Comparison of ENCODE assay signal across 9 cellular contexts in the genomic region with DNA sequence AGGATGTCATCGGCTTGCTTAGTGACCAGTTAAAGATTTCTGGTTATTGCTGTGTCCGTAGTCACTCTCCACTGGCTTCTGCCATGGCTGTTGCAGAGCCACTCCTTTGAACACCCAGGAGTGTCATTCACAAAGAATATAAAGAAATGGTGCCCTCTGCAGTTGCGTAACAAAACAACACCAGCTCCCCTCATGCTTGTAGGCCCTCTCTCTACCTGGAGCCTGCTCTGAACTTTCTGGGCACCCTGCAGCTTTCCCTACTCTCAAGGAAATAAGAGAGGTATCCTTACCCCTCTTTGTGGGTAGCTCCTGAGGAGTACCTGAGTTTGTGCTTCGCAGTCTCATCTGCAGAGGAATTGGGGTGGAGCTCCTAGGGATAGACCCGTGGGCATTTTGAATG.
DNase-seq lines count a peak whose midpoint lies in the region; ATAC-seq and TF ChIP-seq lines count a peak whose summit lies in the region.
"Had no signal": no experiment of that assay in that cellular context is flagged by ENCODE, and none has a peak within 500 bp of the region (broad histone marks: within the 10 kb centered on the region; RNA-seq: fewer than 3 reads in every experiment).

No MANE protein-coding gene starts in this region.

- DNase-seq in DMS53 (lab: John Stamatoyannopoulos, UW), result peak; percentile 65
- peak; percentile 10 for DNase-seq in HT1080 (ENCODE audit: low read depth)
- DNase-seq in PC-9, result peak in 1 of 2 experiments; percentile 15
- DNase-seq in iPS DF 19.7 (ENCODE audit: low read depth, low spot score), result peak; percentile 59
- DNase-seq in stimulated activated CD4-positive, alpha-beta T cell treated with anti-CD3 and anti-CD28 coated beads, Interleukin-4, amount 100 ng/mL, for 24 hours, result no peak
- DNase-seq: stimulated activated naive B cell treated with anti-CD40 and anti-IgM and Interleukin-4, amounts not matched to agents 10 μg/mL and 1 μg/mL and 100 μg/mL, for 72 hours had no signal

- BruUV-seq in PC-9 (replicated peaks; lab: Mats Ljungman, UMichigan), result no TSS peak

- no peak overlapping the region for H2AFZ ChIP-seq in PC-9

- H3K79me2 ChIP-seq in PC-9 (ENCODE audit: low read depth), result no peaks in the 10 kb centered on the region

- intact Hi-C loops in PC-9 (cut with micrococcal nuclease; ENCODE audit: unreplicated experiment), result no loop called here

- CTCF ChIA-PET in PC-9 (lab: Charles Lee), result interaction anchor here (0.5 to 0.7 kb wide), 4 partner anchors 20 to 1044 kb away, joined by 3 to 7 read pairs (median 4); no protein-coding TSS in a partner anchor

- POLR2A ChIA-PET in PC-9 (lab: Charles Lee; ENCODE audit: unreplicated experiment), result no interaction called here

- no peaks in the 10 kb centered on the region for H3K36me3 ChIP-seq in PC-9 (ENCODE audit: low read depth)

- H4K20me1 ChIP-seq in PC-9 (ENCODE audit: insufficient read depth), result no peaks in the 10 kb centered on the region

- H3K4me1 ChIP-seq in PC-9 (replicated peaks; ENCODE audit: insufficient read depth), result no peaks in the 10 kb centered on the region

- H3K9me2 ChIP-seq in PC-9 (ENCODE audit: insufficient read depth), result no peaks in the 10 kb centered on the region; the same call in 1 of the 2 replicates

- H3K4me2 ChIP-seq in PC-9, result no peak overlapping the region

- 0 out of 2 replicates have a peak, but pooled peaks have one; percentile 18 for TF ChIP-seq CTCF in PC-9 (conservative IDR thresholded peaks at IDR 0.05)

- H3K27me3 ChIP-seq in PC-9 (ENCODE audit: insufficient read depth, low read depth), result no peaks in the 10 kb centered on the region

- ATAC-seq in GM21717 (IDR thresholded peaks at IDR 0.05; ENCODE audit: unreplicated experiment) (no peak), GM21390 (IDR thresholded peaks at IDR 0.05; ENCODE audit: unreplicated experiment) (no peak), HG02610 (IDR thresholded peaks at IDR 0.05; ENCODE audit: unreplicated experiment) (no peak)

- no peak overlapping the region for H3K4me3 ChIP-seq in PC-9

- no peaks in the 10 kb centered on the region for H3K9me3 ChIP-seq in PC-9 (ENCODE audit: insufficient read depth, low read depth)

- H3F3A ChIP-seq in PC-9 (ENCODE audit: insufficient read depth, low read depth), result no peaks in the 10 kb centered on the region

- H3K27ac ChIP-seq in PC-9, result no peak overlapping the region
